Comparison of ENCODE assay signal across 31 cellular contexts in the genomic region with DNA sequence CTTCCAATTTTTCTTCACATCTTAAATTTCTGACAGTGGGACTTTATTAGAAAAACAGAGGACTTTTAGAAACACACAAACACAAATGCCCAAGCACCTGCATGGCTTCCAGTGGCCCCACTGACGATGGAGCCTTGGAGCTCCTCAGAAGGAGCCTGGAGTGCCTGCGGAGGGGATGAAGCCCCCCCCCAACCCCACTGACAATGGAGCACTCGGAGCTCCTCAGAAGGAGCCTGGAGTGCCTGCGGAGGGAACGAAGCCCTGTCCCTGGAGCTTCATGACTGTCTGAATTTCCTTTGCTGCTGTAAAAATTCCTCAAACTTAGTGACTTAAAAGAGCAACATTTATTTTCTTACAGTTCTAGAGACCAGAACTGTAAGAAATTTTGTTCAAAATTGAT.
"Had no signal": no experiment of that assay in that cellular context is flagged by ENCODE, and none has a peak within 500 bp of the region (broad histone marks: within the 10 kb centered on the region; RNA-seq: fewer than 3 reads in every experiment).

No MANE protein-coding gene starts in this region.

- DNase-seq: naive thymus-derived CD8-positive, alpha-beta T cell; nephron progenitor cell; occipital lobe; ovary; psoas muscle; right cardiac atrium; right lobe of liver; spleen; stimulated activated CD4-positive, alpha-beta T cell treated with anti-CD3 and anti-CD28 coated beads, Interleukin-12 subunit alpha, Interleukin-12 subunit beta, amount 100 ng/mL, for 4 hours; stimulated activated CD4-positive, alpha-beta T cell treated with anti-CD3 and anti-CD28 coated beads, Interleukin-1b, Interleukin-23, amount 100 ng/mL, for 48 hours; stimulated activated CD4-positive, alpha-beta T cell treated with anti-CD3 and anti-CD28 coated beads, Interleukin-4, amount 100 ng/mL, for 1 hour; stimulated activated CD4-positive, alpha-beta T cell treated with anti-CD3 and anti-CD28 coated beads, Interleukin-4, amount 100 ng/mL, for 4 hours; stimulated activated CD8-positive, alpha-beta memory T cell treated with anti-CD3 and anti-CD28 coated beads, Interleukin-4, amount 100 ng/mL, for 48 hours; stimulated activated naive CD4-positive, alpha-beta T cell; stimulated activated naive CD8-positive, alpha-beta T cell treated with anti-CD3 and anti-CD28 coated beads, Interleukin-15, amount 100 ng/mL, for 72 hours; stimulated activated naive CD8-positive, alpha-beta T cell treated with anti-CD3 and anti-CD28 coated beads, Interleukin-15, Interleukin-2, amounts not matched to agents 100 U/mL and 50 U/mL, for 24 hours; substantia nigra; testis; tibial artery; transverse colon; upper lobe of right lung; uterus had no signal

- H3K4me1 ChIP-seq: parathyroid adenoma, psoas muscle, right lobe of liver, spleen, suprapubic skin, testis, tibial artery, transverse colon, upper lobe of right lung, uterus had no signal

- H2AFZ ChIP-seq: parathyroid adenoma had no signal

- H3K9me3 ChIP-seq: ovary, psoas muscle, right lobe of liver, spleen, suprapubic skin, testis, tibial artery, transverse colon, upper lobe of right lung, uterus had no signal

- H3K27ac Mint-ChIP-seq: naive thymus-derived CD8-positive, alpha-beta T cell; natural killer cell treated with Interleukin-12 subunit alpha and Interleukin-12 subunit beta and Interleukin-15 and Interleukin-18, amount 100 ng/mL, for 72 hours; nephron progenitor cell; progenitor cell of endocrine pancreas; stimulated activated memory B cell treated with anti-CD40 and anti-IgM and Interleukin-4, amounts not matched to agents 10 μg/mL and 1 μg/mL and 100 μg/mL, for 72 hours; type B pancreatic cell had no signal

- H3K4me3 ChIP-seq: ovary, psoas muscle, right lobe of liver, skin epidermis, smooth muscle cell, spleen, suprapubic skin, testis, tibial artery, transverse colon, upper lobe of right lung, uterus had no signal

- ATAC-seq: naive thymus-derived CD8-positive, alpha-beta T cell; natural killer cell treated with Interleukin-12 subunit alpha and Interleukin-12 subunit beta and Interleukin-15 and Interleukin-18, amount 100 ng/mL, for 72 hours; psoas muscle; right cardiac atrium; right lobe of liver; stimulated activated memory B cell treated with anti-CD40 and anti-IgM and Interleukin-4, amounts not matched to agents 10 μg/mL and 1 μg/mL and 100 μg/mL, for 72 hours; stimulated activated naive CD8-positive, alpha-beta T cell treated with anti-CD3 and anti-CD28 coated beads, Interleukin-15, amount 100 ng/mL, for 72 hours; stimulated activated naive CD8-positive, alpha-beta T cell treated with anti-CD3 and anti-CD28 coated beads, Interleukin-15, Interleukin-2, amounts not matched to agents 100 U/mL and 50 U/mL, for 24 hours; upper lobe of right lung had no signal

- H3K9ac ChIP-seq: parathyroid adenoma had no signal

- H3K4me2 ChIP-seq: smooth muscle cell had no signal

- H3K9me3 Mint-ChIP-seq: naive thymus-derived CD8-positive, alpha-beta T cell; natural killer cell treated with Interleukin-12 subunit alpha and Interleukin-12 subunit beta and Interleukin-15 and Interleukin-18, amount 100 ng/mL, for 72 hours; nephron progenitor cell; neural crest cell; stimulated activated memory B cell treated with anti-CD40 and anti-IgM and Interleukin-4, amounts not matched to agents 10 μg/mL and 1 μg/mL and 100 μg/mL, for 72 hours; stimulated activated naive CD8-positive, alpha-beta T cell treated with anti-CD3 and anti-CD28 coated beads, Interleukin-15, amount 100 ng/mL, for 72 hours; type B pancreatic cell had no signal

- H3K4me3 Mint-ChIP-seq: naive thymus-derived CD8-positive, alpha-beta T cell; natural killer cell treated with Interleukin-12 subunit alpha and Interleukin-12 subunit beta and Interleukin-15 and Interleukin-18, amount 100 ng/mL, for 72 hours; nephron progenitor cell; neural crest cell; stimulated activated memory B cell treated with anti-CD40 and anti-IgM and Interleukin-4, amounts not matched to agents 10 μg/mL and 1 μg/mL and 100 μg/mL, for 72 hours; stimulated activated naive CD8-positive, alpha-beta T cell treated with anti-CD3 and anti-CD28 coated beads, Interleukin-15, amount 100 ng/mL, for 72 hours; type B pancreatic cell had no signal

- H3K79me2 ChIP-seq: parathyroid adenoma had no signal

- H3K27me3 ChIP-seq: ovary, right lobe of liver, suprapubic skin, testis, uterus had no signal

- H3K27ac ChIP-seq: ovary, parathyroid adenoma, psoas muscle, right lobe of liver, skin epidermis, spleen, suprapubic skin, testis, tibial artery, transverse colon, upper lobe of right lung, uterus had no signal

- H3K4me1 Mint-ChIP-seq: naive thymus-derived CD8-positive, alpha-beta T cell; stimulated activated memory B cell treated with anti-CD40 and anti-IgM and Interleukin-4, amounts not matched to agents 10 μg/mL and 1 μg/mL and 100 μg/mL, for 72 hours; stimulated activated naive CD8-positive, alpha-beta T cell treated with anti-CD3 and anti-CD28 coated beads, Interleukin-15, amount 100 ng/mL, for 72 hours had no signal

- H3K36me3 ChIP-seq: ovary, right lobe of liver, spleen, suprapubic skin, tibial artery, transverse colon, upper lobe of right lung, uterus had no signal

- H3K36me3 Mint-ChIP-seq: naive thymus-derived CD8-positive, alpha-beta T cell; natural killer cell treated with Interleukin-12 subunit alpha and Interleukin-12 subunit beta and Interleukin-15 and Interleukin-18, amount 100 ng/mL, for 72 hours; stimulated activated memory B cell treated with anti-CD40 and anti-IgM and Interleukin-4, amounts not matched to agents 10 μg/mL and 1 μg/mL and 100 μg/mL, for 72 hours; type B pancreatic cell had no signal
